Comparison of ENCODE assay signal across 15 cellular contexts in genomic region chr5:62653864-62654575, GRCh38.
"Had no signal": no experiment of that assay in that cellular context is flagged by ENCODE, and none has a peak within 500 bp of the region (broad histone marks: within the 10 kb centered on the region; RNA-seq: fewer than 3 reads in every experiment).

No MANE protein-coding gene starts in this region.

- H3K9me3 ChIP-seq: body of pancreas, pancreas had no signal

- H3K36me3 ChIP-seq: neural progenitor cell, pancreas, tibial artery had no signal

- H3K27me3 ChIP-seq: body of pancreas, hepatocyte, neural progenitor cell, pancreas, tibial artery had no signal

- ATAC-seq: activated CD4-positive, alpha-beta T cell treated with anti-CD3 and anti-CD28 coated beads for 36 hours; body of pancreas; effector memory CD8-positive, alpha-beta T cell had no signal

- H3K4me1 ChIP-seq: body of pancreas, neural progenitor cell, pancreas, tibial artery had no signal

- H3K9ac ChIP-seq: neural progenitor cell had no signal

- H3K4me3 ChIP-seq: body of pancreas, hepatocyte, neural progenitor cell, pancreas, skin epidermis, tibial artery had no signal

- H3K4me2 ChIP-seq: hepatocyte, neural progenitor cell had no signal

- H3K79me2 ChIP-seq: hepatocyte had no signal

- H3K27ac ChIP-seq: body of pancreas, hepatocyte, neural progenitor cell, pancreas, skin epidermis, tibial artery, VCaP had no signal

- DNase-seq: activated CD4-positive, alpha-beta T cell treated with anti-CD3 and anti-CD28 coated beads for 36 hours; activated CD8-positive, alpha-beta memory T cell treated with anti-CD3 and anti-CD28 coated beads for 24 hours; activated naive CD4-positive, alpha-beta T cell treated with anti-CD3 and anti-CD28 coated beads, Interleukin-2, amount 10 ng/mL, durations not matched to agents 7 days and 5 days; body of pancreas; effector memory CD8-positive, alpha-beta T cell; erythroblast; kidney; pancreas; retina; T1000; tibial artery had no signal

- H2AFZ ChIP-seq: hepatocyte, neural progenitor cell had no signal
